17 cellular contexts compared by ENCODE assay signal in genomic region chr2:134682726-134683125, GRCh38. TPM values are rescaled to one million over a fixed set of nuclear protein-coding genes. Genes with fewer than 3 reads are reported as not detected.
"Had no signal": no experiment of that assay in that cellular context is flagged by ENCODE, and none has a peak within 500 bp of the region (broad histone marks: within the 10 kb centered on the region; RNA-seq: fewer than 3 reads in every experiment).

No MANE protein-coding gene starts in this region.

- H3K27ac ChIP-seq: ascending aorta, cardiac muscle cell, esophagus muscularis mucosa, foreskin keratinocyte, psoas muscle had no signal

- H3K27me3 Mint-ChIP-seq: activated T-helper 17 cell treated with anti-CD3 and anti-CD28 coated beads, Interleukin-2, amount 50 U/mL, for 72 hours had no signal

- H3K9me3 Mint-ChIP-seq: activated T-helper 17 cell treated with anti-CD3 and anti-CD28 coated beads, Interleukin-2, amount 50 U/mL, for 72 hours; nephron progenitor cell had no signal

- H3K4me3 Mint-ChIP-seq: nephron progenitor cell; T-helper 1 cell treated with Interleukin-12 subunit alpha and Interleukin-12 subunit beta and Interleukin-4 antibody, amounts not matched to agents 30 μg/mL and 1 μg/mL, for 36 hours; WTC11 had no signal

- H3K27me3 ChIP-seq: ascending aorta, cardiac muscle cell, esophagus muscularis mucosa, foreskin keratinocyte had no signal

- H3K27ac Mint-ChIP-seq: nephron progenitor cell, WTC11 had no signal

- H3K4me1 ChIP-seq: ascending aorta, foreskin keratinocyte, psoas muscle had no signal

- H3K36me3 ChIP-seq: ascending aorta, cardiac muscle cell, esophagus muscularis mucosa had no signal

- DNase-seq: activated CD4-positive, alpha-beta T cell treated with anti-CD3 and anti-CD28 coated beads for 48 hours; activated CD8-positive, alpha-beta memory T cell treated with anti-CD3 and anti-CD28 coated beads for 24 hours; activated naive CD4-positive, alpha-beta T cell treated with Interleukin-2 at 50 U/mL for 16 hours; activated T-cell treated with anti-CD3 and anti-CD28 coated beads for 4 hours; foreskin keratinocyte; mesendoderm; nephron progenitor cell; occipital lobe; psoas muscle had no signal

- H3K36me3 Mint-ChIP-seq: WTC11 had no signal

- H3K9me3 ChIP-seq: ascending aorta, esophagus muscularis mucosa, psoas muscle had no signal

- H3K4me3 ChIP-seq: ascending aorta, cardiac muscle cell, esophagus muscularis mucosa, psoas muscle had no signal

- ATAC-seq: foreskin keratinocyte, psoas muscle, sciatic nerve, SK-N-SH treated with all-trans-retinoic acid at 6 μM for 48 hours, WTC11 had no signal

RNA-seq across cellular contexts. Expression of gene TMEM163, which starts 36.1 kb away (rescaled TPM):
- total RNA-seq: ascending aorta, foreskin keratinocyte had no signal
- polyA plus RNA-seq: foreskin keratinocyte had no signal
